10 cellular contexts compared by ENCODE assay signal in the genomic region with DNA sequence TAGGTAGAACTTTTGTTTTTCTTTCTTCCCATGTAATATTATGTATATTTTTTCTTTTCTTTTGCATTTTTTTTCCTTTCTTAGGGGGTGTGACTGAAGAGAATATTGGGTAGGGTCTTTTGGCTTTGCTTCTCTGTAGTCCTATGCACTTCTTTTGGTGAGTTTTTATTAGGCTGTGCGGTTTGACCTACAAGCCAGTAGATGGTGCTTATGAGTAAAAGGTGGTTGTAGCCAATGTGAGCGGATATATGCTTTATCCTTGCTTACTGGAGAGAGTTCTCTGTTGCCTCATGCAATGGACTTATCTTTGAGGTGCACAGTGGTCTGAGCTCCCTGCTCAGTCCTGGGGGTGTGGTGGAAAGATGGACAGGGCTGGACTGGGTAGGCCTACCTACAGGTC.
DNase-seq lines count a peak whose midpoint lies in the region; ATAC-seq and TF ChIP-seq lines count a peak whose summit lies in the region.
"Had no signal": no experiment of that assay in that cellular context is flagged by ENCODE, and none has a peak within 500 bp of the region (broad histone marks: within the 10 kb centered on the region; RNA-seq: fewer than 3 reads in every experiment).

No MANE protein-coding gene starts in this region.

- H3F3A ChIP-seq in OCI-LY1 (ENCODE audit: insufficient read depth, low read length), result no peaks in the 10 kb centered on the region

- TF ChIP-seq CTCF in OCI-LY1 (IDR thresholded peaks at IDR 0.05; ENCODE audit: low read length) (peak; percentile 50; the same call in 1 of the 2 replicates), fibroblast of pulmonary artery (IDR thresholded peaks at IDR 0.05; ENCODE audit: low read length, missing control alignments) (peak; percentile 11)

- DNase-seq in ACHN (peak; percentile 12), fibroblast of pulmonary artery (ENCODE audit: low read depth) (no peak), NCI-H226 (no peak), NOMO-1 (lab: John Stamatoyannopoulos, UW; ENCODE audit: unreplicated experiment in 2 of 2) (no peak), germinal center (ENCODE audit: low spot score) (no peak)
- DNase-seq: activated B cell treated with CpG ODN at 0.5 μM for 24 hours, NCI-H1417 had no signal

- no peak overlapping the region for H3K27ac ChIP-seq in OCI-LY1 (ENCODE audit: low read depth, low read length, poor library complexity, severe bottlenecking)

- no peaks in the 10 kb centered on the region for H3K36me3 ChIP-seq in OCI-LY1 (ENCODE audit: insufficient read depth, low read length)

- H3K79me2 ChIP-seq in OCI-LY1 (ENCODE audit: insufficient read depth, low read length), result no peaks in the 10 kb centered on the region

- H2AFZ ChIP-seq in OCI-LY1 (ENCODE audit: low read length), result no peak overlapping the region

- H3K9me2 ChIP-seq in OCI-LY1 (ENCODE audit: low read depth, low read length), result no peaks in the 10 kb centered on the region

- H3K9ac ChIP-seq in OCI-LY1 (ENCODE audit: low read length), result no peak overlapping the region

- ATAC-seq in GM18868 (IDR thresholded peaks at IDR 0.05; ENCODE audit: unreplicated experiment), result peak; percentile 61
- no peak for ATAC-seq in GM21515 (IDR thresholded peaks at IDR 0.05; ENCODE audit: unreplicated experiment)

- H4K20me1 ChIP-seq in OCI-LY1 (ENCODE audit: insufficient read depth, low read length), result no peaks in the 10 kb centered on the region

- in situ Hi-C loops in ACHN (cut with HindIII; ENCODE audit: low pct_ligation_motif_present, low pct_unique_long_range_greater_than_20kb, low sequenced_read_pairs), result no loop called here

- no peaks in the 10 kb centered on the region for H3K4me1 ChIP-seq in OCI-LY1 (ENCODE audit: insufficient read depth, low read length, severe bottlenecking)

- no peaks in the 10 kb centered on the region for H3K9me3 ChIP-seq in OCI-LY1 (ENCODE audit: low read length)

- H3K4me2 ChIP-seq in OCI-LY1 (ENCODE audit: low read length), result no peak overlapping the region

- H3K4me3 ChIP-seq in OCI-LY1 (ENCODE audit: low read depth, low read length, poor library complexity, severe bottlenecking), result no peak overlapping the region
- no peak overlapping the region for H3K4me3 ChIP-seq in fibroblast of pulmonary artery (replicated peaks; ENCODE audit: low read depth, low read length)

- no peaks in the 10 kb centered on the region for H3K27me3 ChIP-seq in OCI-LY1 (ENCODE audit: insufficient read depth, low read length)
